Comparison of ENCODE assay signal across 1 cellular context in genomic region chr11:70251583-70252285, GRCh38.
A peak's percentile ranks its signal among the peaks of the same experiment; 100 is the strongest.
TF ChIP-seq lines count a peak whose summit lies in the region.

No MANE protein-coding gene starts in this region.

TF ChIP-seq in HepG2, 621 proteins besides CTCF, POLR2A, EP300 and RAD21:
- TF ChIP-seq MNT (IDR thresholded peaks at IDR 0.05) (peak; percentile 19; the same call in 1 of the 2 replicates), BCL6 (CRISPR knock-in tag; IDR thresholded peaks at IDR 0.05) (no peak)
